1 cellular context compared by ENCODE assay signal in the genomic region with DNA sequence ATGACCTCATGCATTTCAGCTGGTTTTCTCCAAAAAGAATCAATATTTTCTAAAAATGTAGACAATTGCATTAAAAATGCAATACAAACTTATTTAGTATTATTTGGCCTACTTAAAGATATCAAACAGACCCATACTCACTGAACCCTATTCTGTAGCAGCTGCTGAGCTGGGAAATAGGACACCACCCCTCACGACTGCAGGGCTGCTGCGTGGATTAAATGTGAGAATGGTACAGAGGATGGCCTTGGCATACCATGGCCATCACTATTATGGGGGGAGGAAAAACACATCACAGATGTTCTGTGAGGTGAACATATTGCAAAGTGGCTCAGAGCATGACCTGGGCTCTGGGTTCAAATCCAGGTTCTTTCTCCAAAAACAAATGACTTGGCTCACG.
TF ChIP-seq lines count a peak whose summit lies in the region.

No MANE protein-coding gene starts in this region.

TF ChIP-seq in GM23338, 12 proteins besides CTCF, POLR2A, EP300 and RAD21:
- TF ChIP-seq STAT1 (IDR thresholded peaks at IDR 0.05; ENCODE audit: unreplicated experiment) (no peak), JUNB (IDR thresholded peaks at IDR 0.05; ENCODE audit: unreplicated experiment) (no peak), ZNF114 (CRISPR knock-in tag; IDR thresholded peaks at IDR 0.05) (no peak), EZH2phosphoT487 (IDR thresholded peaks at IDR 0.05; ENCODE audit: unreplicated experiment) (no peak), POLR2AphosphoS5 (IDR thresholded peaks at IDR 0.05; ENCODE audit: low read depth) (no peak), CREB1 (CRISPR knock-in tag; IDR thresholded peaks at IDR 0.05; ENCODE audit: low read depth) (no peak)
- TF ChIP-seq, protein P1, sequence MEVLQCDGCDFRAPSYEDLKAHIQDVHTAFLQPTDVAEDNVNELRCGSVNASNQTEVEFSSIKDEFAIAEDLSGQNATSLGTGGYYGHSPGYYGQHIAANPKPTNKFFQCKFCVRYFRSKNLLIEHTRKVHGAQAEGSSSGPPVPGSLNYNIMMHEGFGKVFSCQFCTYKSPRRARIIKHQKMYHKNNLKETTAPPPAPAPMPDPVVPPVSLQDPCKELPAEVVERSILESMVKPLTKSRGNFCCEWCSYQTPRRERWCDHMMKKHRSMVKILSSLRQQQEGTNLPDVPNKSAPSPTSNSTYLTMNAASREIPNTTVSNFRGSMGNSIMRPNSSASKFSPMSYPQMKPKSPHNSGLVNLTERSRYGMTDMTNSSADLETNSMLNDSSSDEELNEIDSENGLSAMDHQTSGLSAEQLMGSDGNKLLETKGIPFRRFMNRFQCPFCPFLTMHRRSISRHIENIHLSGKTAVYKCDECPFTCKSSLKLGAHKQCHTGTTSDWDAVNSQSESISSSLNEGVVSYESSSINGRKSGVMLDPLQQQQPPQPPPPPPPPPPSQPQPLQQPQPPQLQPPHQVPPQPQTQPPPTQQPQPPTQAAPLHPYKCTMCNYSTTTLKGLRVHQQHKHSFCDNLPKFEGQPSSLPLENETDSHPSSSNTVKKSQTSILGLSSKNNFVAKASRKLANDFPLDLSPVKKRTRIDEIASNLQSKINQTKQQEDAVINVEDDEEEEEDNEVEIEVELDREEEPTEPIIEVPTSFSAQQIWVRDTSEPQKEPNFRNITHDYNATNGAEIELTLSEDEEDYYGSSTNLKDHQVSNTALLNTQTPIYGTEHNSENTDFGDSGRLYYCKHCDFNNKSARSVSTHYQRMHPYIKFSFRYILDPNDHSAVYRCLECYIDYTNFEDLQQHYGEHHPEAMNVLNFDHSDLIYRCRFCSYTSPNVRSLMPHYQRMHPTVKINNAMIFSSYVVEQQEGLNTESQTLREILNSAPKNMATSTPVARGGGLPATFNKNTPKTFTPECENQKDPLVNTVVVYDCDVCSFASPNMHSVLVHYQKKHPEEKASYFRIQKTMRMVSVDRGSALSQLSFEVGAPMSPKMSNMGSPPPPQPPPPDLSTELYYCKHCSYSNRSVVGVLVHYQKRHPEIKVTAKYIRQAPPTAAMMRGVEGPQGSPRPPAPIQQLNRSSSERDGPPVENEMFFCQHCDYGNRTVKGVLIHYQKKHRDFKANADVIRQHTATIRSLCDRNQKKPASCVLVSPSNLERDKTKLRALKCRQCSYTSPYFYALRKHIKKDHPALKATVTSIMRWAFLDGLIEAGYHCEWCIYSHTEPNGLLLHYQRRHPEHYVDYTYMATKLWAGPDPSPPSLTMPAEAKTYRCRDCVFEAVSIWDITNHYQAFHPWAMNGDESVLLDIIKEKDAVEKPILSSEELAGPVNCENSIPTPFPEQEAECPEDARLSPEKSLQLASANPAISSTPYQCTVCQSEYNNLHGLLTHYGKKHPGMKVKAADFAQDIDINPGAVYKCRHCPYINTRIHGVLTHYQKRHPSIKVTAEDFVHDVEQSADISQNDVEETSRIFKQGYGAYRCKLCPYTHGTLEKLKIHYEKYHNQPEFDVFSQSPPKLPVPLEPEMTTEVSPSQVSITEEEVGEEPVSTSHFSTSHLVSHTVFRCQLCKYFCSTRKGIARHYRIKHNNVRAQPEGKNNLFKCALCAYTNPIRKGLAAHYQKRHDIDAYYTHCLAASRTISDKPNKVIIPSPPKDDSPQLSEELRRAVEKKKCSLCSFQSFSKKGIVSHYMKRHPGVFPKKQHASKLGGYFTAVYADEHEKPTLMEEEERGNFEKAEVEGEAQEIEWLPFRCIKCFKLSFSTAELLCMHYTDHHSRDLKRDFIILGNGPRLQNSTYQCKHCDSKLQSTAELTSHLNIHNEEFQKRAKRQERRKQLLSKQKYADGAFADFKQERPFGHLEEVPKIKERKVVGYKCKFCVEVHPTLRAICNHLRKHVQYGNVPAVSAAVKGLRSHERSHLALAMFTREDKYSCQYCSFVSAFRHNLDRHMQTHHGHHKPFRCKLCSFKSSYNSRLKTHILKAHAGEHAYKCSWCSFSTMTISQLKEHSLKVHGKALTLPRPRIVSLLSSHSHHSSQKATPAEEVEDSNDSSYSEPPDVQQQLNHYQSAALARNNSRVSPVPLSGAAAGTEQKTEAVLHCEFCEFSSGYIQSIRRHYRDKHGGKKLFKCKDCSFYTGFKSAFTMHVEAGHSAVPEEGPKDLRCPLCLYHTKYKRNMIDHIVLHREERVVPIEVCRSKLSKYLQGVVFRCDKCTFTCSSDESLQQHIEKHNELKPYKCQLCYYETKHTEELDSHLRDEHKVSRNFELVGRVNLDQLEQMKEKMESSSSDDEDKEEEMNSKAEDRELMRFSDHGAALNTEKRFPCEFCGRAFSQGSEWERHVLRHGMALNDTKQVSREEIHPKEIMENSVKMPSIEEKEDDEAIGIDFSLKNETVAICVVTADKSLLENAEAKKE (CRISPR knock-in tag; IDR thresholded peaks at IDR 0.05), result no peak
- TF ChIP-seq, protein P2, sequence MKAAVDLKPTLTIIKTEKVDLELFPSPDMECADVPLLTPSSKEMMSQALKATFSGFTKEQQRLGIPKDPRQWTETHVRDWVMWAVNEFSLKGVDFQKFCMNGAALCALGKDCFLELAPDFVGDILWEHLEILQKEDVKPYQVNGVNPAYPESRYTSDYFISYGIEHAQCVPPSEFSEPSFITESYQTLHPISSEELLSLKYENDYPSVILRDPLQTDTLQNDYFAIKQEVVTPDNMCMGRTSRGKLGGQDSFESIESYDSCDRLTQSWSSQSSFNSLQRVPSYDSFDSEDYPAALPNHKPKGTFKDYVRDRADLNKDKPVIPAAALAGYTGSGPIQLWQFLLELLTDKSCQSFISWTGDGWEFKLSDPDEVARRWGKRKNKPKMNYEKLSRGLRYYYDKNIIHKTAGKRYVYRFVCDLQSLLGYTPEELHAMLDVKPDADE (IDR thresholded peaks at IDR 0.05), result no peak
